Comparison of ENCODE assay signal across 8 cellular contexts in the genomic region with DNA sequence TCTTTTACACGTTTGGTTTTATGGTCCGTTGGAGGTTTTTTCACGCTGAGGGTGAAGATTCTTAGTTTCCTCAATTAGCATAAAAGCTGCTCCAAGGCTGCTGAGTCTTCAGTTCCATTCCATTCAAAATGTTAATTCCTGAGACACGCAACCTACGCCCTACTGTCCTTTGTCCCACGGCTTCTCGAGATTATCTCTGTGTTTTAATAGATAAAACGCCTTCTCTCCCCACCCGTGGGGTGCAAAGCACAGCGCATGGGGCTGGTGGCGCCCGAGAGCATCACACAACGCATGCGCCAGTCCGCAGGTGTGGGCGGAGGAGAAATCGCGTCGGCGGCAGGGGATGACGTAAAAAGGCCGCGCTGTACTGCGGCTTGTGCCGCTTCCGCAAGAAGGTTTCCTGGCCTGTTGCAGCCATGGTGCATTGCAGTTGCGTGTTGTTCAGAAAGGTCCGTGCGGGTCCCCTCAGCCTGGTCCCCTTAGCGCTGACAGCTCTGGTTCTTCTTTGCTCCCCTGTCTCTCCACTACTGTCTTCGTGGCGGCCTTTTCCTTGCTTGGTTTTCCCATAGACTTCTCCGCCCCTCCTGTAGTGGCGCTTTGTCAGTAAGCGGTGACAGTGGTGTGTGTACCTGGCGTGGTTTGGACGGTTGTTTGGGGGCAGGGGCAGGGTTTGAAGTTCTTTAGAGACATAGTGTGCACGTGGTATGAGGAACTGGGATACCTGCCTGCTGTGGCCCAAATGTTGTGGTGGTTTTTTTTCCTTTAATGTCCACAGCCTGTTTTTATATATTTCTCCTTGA. TPM values are rescaled to one million over a fixed set of nuclear protein-coding genes. Genes with fewer than 3 reads are reported as not detected.
A peak's percentile ranks its signal among the peaks of the same experiment; 100 is the strongest.
DNase-seq lines count a peak whose midpoint lies in the region; ATAC-seq and FAIRE-seq lines count a peak whose summit lies in the region.

A gene with protein sequence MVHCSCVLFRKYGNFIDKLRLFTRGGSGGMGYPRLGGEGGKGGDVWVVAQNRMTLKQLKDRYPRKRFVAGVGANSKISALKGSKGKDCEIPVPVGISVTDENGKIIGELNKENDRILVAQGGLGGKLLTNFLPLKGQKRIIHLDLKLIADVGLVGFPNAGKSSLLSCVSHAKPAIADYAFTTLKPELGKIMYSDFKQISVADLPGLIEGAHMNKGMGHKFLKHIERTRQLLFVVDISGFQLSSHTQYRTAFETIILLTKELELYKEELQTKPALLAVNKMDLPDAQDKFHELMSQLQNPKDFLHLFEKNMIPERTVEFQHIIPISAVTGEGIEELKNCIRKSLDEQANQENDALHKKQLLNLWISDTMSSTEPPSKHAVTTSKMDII (plus strand): TSS at position 391 of the 800 bp plus-strand sequence. CDS start 26 bp downstream, at position 417.

- no peaks in the 10 kb centered on the region for H3K36me3 Mint-ChIP-seq in naive B cell
- peaks cover 22% of the 10 kb centered on the region for H3K36me3 Mint-ChIP-seq in stimulated activated memory B cell treated with anti-CD40 and anti-IgM and Interleukin-4, amounts not matched to agents 10 μg/mL and 1 μg/mL and 100 μg/mL, for 72 hours

- peak within 1 kb of the TSS; percentile 47 for H3K27ac ChIP-seq in Karpas-422 (ENCODE audit: low read length)

- H3K36me3 ChIP-seq in Karpas-422 (ENCODE audit: insufficient read depth, low read length), result peaks cover 23% of the 10 kb centered on the region

- no peaks in the 10 kb centered on the region for H3K27me3 Mint-ChIP-seq in naive B cell
- no peaks in the 10 kb centered on the region for H3K27me3 Mint-ChIP-seq in stimulated activated memory B cell treated with anti-CD40 and anti-IgM and Interleukin-4, amounts not matched to agents 10 μg/mL and 1 μg/mL and 100 μg/mL, for 72 hours

- peak; percentile 98 for ATAC-seq in GM21825 (IDR thresholded peaks at IDR 0.05; ENCODE audit: unreplicated experiment)
- ATAC-seq in naive B cell (ENCODE audit: low read depth in 2 of 2), result peak; percentile 86 to 87
- ATAC-seq in stimulated activated memory B cell treated with anti-CD40 and anti-IgM and Interleukin-4, amounts not matched to agents 10 μg/mL and 1 μg/mL and 100 μg/mL, for 72 hours, result peak; percentile 96

- H3K9me3 ChIP-seq in Karpas-422 (ENCODE audit: low read length), result no peaks in the 10 kb centered on the region

- peak within 1 kb of the TSS; percentile 71 for H2AFZ ChIP-seq in Karpas-422 (ENCODE audit: low read length)

- H3K4me1 Mint-ChIP-seq in naive B cell, result peaks cover 29 to 47% (median 44%) of the 10 kb centered on the region in 3 donors
- peaks cover 22% of the 10 kb centered on the region for H3K4me1 Mint-ChIP-seq in stimulated activated memory B cell treated with anti-CD40 and anti-IgM and Interleukin-4, amounts not matched to agents 10 μg/mL and 1 μg/mL and 100 μg/mL, for 72 hours

- H3K4me1 ChIP-seq in Karpas-422 (ENCODE audit: low read length), result peaks cover 14% of the 10 kb centered on the region

- H3K4me2 ChIP-seq in Karpas-422 (ENCODE audit: low read depth, low read length, poor library complexity, severe bottlenecking), result peak within 1 kb of the TSS; percentile 76

- FAIRE-seq in RCC 7860 (lab: Jason Lieb, UNC), result peak; percentile 72

- H3K9me2 ChIP-seq in Karpas-422 (replicated peaks; ENCODE audit: insufficient read depth, low read length), result no peaks in the 10 kb centered on the region

- peaks cover 48% of the 10 kb centered on the region for H3K79me2 ChIP-seq in Karpas-422 (ENCODE audit: low read length)

- H3K27me3 ChIP-seq in Karpas-422 (ENCODE audit: low read length), result no peaks in the 10 kb centered on the region

- peak; percentile 95 for DNase-seq in Daoy (ENCODE audit: low read depth)
- peak; percentile 99 for DNase-seq in Karpas-422
- peak; percentile 91 for DNase-seq in RCC 7860 (ENCODE audit: low spot score)
- DNase-seq in activated T-helper 1 cell treated with Interleukin-2 at 50 U/mL for 16 hours (ENCODE audit: low read depth), result peak; percentile 91
- DNase-seq in fibroblast of gingiva (ENCODE audit: low read depth), result peak; percentile 96
- DNase-seq in naive B cell, result peak; percentile 93

- H3K4me3 ChIP-seq in Karpas-422 (ENCODE audit: low read length), result peak within 1 kb of the TSS; percentile 78

- no peaks in the 10 kb centered on the region for H3K9me3 Mint-ChIP-seq in naive B cell
- peaks cover 5% of the 10 kb centered on the region for H3K9me3 Mint-ChIP-seq in stimulated activated memory B cell treated with anti-CD40 and anti-IgM and Interleukin-4, amounts not matched to agents 10 μg/mL and 1 μg/mL and 100 μg/mL, for 72 hours

- H3K27ac Mint-ChIP-seq in naive B cell, result peak within 1 kb of the TSS; percentile 97 to 100 (median 99)
- peak within 1 kb of the TSS; percentile 99 for H3K27ac Mint-ChIP-seq in stimulated activated memory B cell treated with anti-CD40 and anti-IgM and Interleukin-4, amounts not matched to agents 10 μg/mL and 1 μg/mL and 100 μg/mL, for 72 hours

- no peaks in the 10 kb centered on the region; the same call in 1 of the 2 replicates for H4K20me1 ChIP-seq in Karpas-422 (ENCODE audit: insufficient read depth, low read depth, low read length)

- H3K4me3 Mint-ChIP-seq in naive B cell, result peak within 1 kb of the TSS; percentile 86 to 99 (median 98)
- peak within 1 kb of the TSS; percentile 92 for H3K4me3 Mint-ChIP-seq in stimulated activated memory B cell treated with anti-CD40 and anti-IgM and Interleukin-4, amounts not matched to agents 10 μg/mL and 1 μg/mL and 100 μg/mL, for 72 hours

- peak within 1 kb of the TSS; percentile 78 for H3K9ac ChIP-seq in Karpas-422 (ENCODE audit: low read length)

RNA-seq across cellular contexts. Expression of the gene that starts here (rescaled TPM):
- total RNA-seq in Daoy (2014; rRNA removed; shearing (Covaris generic)), result 13.7 and 52.5 TPM in 2 replicates
- total RNA-seq in Karpas-422 (2014; rRNA removed; shearing (Covaris generic); ENCODE audit: low replicate concordance), result 15.7 and 26.8 TPM in 2 replicates
- polyA plus RNA-seq in naive B cell (ENCODE audit: low read depth in 6 of 6), result 10 to 100 TPM; 33.2 to 53.2 (median 47.9) TPM

Comparison
In these comparisons a context has a peak if more than half of its experiments do, and no peak if none do; other contexts are left out.
1. Peak in every context shown above with its lines: DNase-seq, ATAC-seq, H3K4me3 ChIP-seq and H3K27ac ChIP-seq.